ENCODE assay signal across 1 cellular context in genomic region chr7:45846536-45846935, GRCh38.
TF ChIP-seq lines count a peak whose summit lies in the region.

No MANE protein-coding gene starts in this region.

TF ChIP-seq in HepG2, 621 proteins besides CTCF, POLR2A, EP300 and RAD21:
- peak; percentile 54; the same call in 1 of the 2 replicates for TF ChIP-seq ZNF652 (CRISPR knock-in tag; IDR thresholded peaks at IDR 0.05; ENCODE audit: borderline replicate concordance, low read depth)
